8 cellular contexts compared by ENCODE assay signal in genomic region chr20:53591206-53591651, GRCh38. TPM values are rescaled to one million over a fixed set of nuclear protein-coding genes. Genes with fewer than 3 reads are reported as not detected.
DNase-seq lines count a peak whose midpoint lies in the region; ATAC-seq and TF ChIP-seq lines count a peak whose summit lies in the region.
"Not testable (repeated sequence)": the region's sequence is repeated elsewhere in the genome, so short reads cannot be mapped to it uniquely, and the experiment has no call there.

No MANE protein-coding gene starts in this region.

- CTCF ChIA-PET in activated CD4-positive, alpha-beta T cell treated with anti-CD3 and anti-CD28 coated beads for 36 hours (lab: Charles Lee), result interaction anchor here (1.3 kb wide), 1 partner anchor 12 kb away, joined by 4 read pairs; no protein-coding TSS in a partner anchor

- peaks cover 34% of the 10 kb centered on the region for H3K4me1 Mint-ChIP-seq in activated CD4-positive, alpha-beta T cell treated with anti-CD3 and anti-CD28 coated beads for 36 hours

- not testable (repeated sequence) for H3K9me3 Mint-ChIP-seq in activated CD4-positive, alpha-beta T cell treated with anti-CD3 and anti-CD28 coated beads for 36 hours (ENCODE audit: low read depth)

- TF ChIP-seq CTCF in GM12875 (IDR thresholded peaks at IDR 0.05; ENCODE audit: borderline replicate concordance, insufficient read depth, low read depth, low read length); brain microvascular endothelial cell (IDR thresholded peaks at IDR 0.05; ENCODE audit: low read depth, low read length, missing control alignments); fibroblast of pulmonary artery (IDR thresholded peaks at IDR 0.05; ENCODE audit: low read length, missing control alignments); uterus (IDR thresholded peaks at IDR 0.05): not testable (repeated sequence)

- H3K27ac Mint-ChIP-seq in activated CD4-positive, alpha-beta T cell treated with anti-CD3 and anti-CD28 coated beads for 36 hours, result peak overlapping the region; percentile 99

- peak overlapping the region; percentile 18 for H3K4me3 ChIP-seq in GM12875 (ENCODE audit: low read depth, low read length)
- H3K4me3 ChIP-seq in brain microvascular endothelial cell (ENCODE audit: low read depth, low read length), result peak overlapping the region; percentile 73
- H3K4me3 ChIP-seq in fibroblast of pulmonary artery (replicated peaks; ENCODE audit: low read depth, low read length), result peak overlapping the region; percentile 72
- H3K4me3 ChIP-seq in rectal smooth muscle tissue (ENCODE audit: low read length), result peak overlapping the region; percentile 44
- peak overlapping the region; percentile 0 to 85 for H3K4me3 ChIP-seq in uterus

- H3K27ac ChIP-seq in brain microvascular endothelial cell, result peak overlapping the region; percentile 39
- H3K27ac ChIP-seq in rectal smooth muscle tissue (ENCODE audit: low read depth, low read length), result peak overlapping the region; percentile 14
- H3K27ac ChIP-seq in uterus, result peak overlapping the region; percentile 97 to 100

- not testable (repeated sequence) for H3K36me3 ChIP-seq in brain microvascular endothelial cell (replicated peaks); rectal smooth muscle tissue (ENCODE audit: control insufficient read depth, insufficient read depth, low read length); uterus

- DNase-seq in NAMALWA (ENCODE audit: low spot score), result peak; percentile 59
- DNase-seq in activated CD4-positive, alpha-beta T cell treated with anti-CD3 and anti-CD28 coated beads for 36 hours; brain microvascular endothelial cell; fibroblast of pulmonary artery (ENCODE audit: low read depth); uterus: not testable (repeated sequence)
- peak; percentile 42 for DNase-seq in medulla oblongata (ENCODE audit: extremely low spot score)

- in situ Hi-C loops in brain microvascular endothelial cell (cut with HindIII; ENCODE audit: low pct_ligation_motif_present, low sequenced_read_pairs), result loop anchor here (25.0 kb wide), 1 partner anchor 296 kb away; no protein-coding TSS in a partner anchor

- H3K36me3 Mint-ChIP-seq in activated CD4-positive, alpha-beta T cell treated with anti-CD3 and anti-CD28 coated beads for 36 hours (ENCODE audit: low read depth), result peaks cover 11% of the 10 kb centered on the region

- intact Hi-C loops in activated CD4-positive, alpha-beta T cell treated with anti-CD3 and anti-CD28 coated beads for 36 hours (cut with DNase I, micrococcal nuclease), result loop anchor here in 1 of 2 experiments (5.0 kb wide), 1 partner anchor 161 kb away; no protein-coding TSS in a partner anchor
- intact Hi-C loops in uterus (cut with DNase I; ENCODE audit: low total_unique reads), result not testable (repeated sequence)

- H3K27me3 Mint-ChIP-seq in activated CD4-positive, alpha-beta T cell treated with anti-CD3 and anti-CD28 coated beads for 36 hours, result not testable (repeated sequence)

- TF ChIP-seq POLR2A in uterus (IDR thresholded peaks at IDR 0.05), result not testable (repeated sequence)

- not testable (repeated sequence) for H3K9me3 ChIP-seq in uterus

- peak overlapping the region; percentile 97 for H3K4me3 Mint-ChIP-seq in activated CD4-positive, alpha-beta T cell treated with anti-CD3 and anti-CD28 coated beads for 36 hours

- POLR2A ChIA-PET in activated CD4-positive, alpha-beta T cell treated with anti-CD3 and anti-CD28 coated beads for 36 hours (lab: Charles Lee), result interaction anchor here (0.7 kb wide), 1 partner anchor 12 kb away, joined by 3 read pairs; no protein-coding TSS in a partner anchor

- not testable (repeated sequence) for H3K27me3 ChIP-seq in brain microvascular endothelial cell (replicated peaks); rectal smooth muscle tissue (ENCODE audit: control insufficient read depth, insufficient read depth, low read length); uterus

- not testable (repeated sequence) for H3K4me1 ChIP-seq in rectal smooth muscle tissue (ENCODE audit: control insufficient read depth, insufficient read depth, low read length); uterus

- ATAC-seq in activated CD4-positive, alpha-beta T cell treated with anti-CD3 and anti-CD28 coated beads for 36 hours, result not testable (repeated sequence)

- not testable (repeated sequence) for H3K9ac ChIP-seq in rectal smooth muscle tissue (ENCODE audit: low read length)

RNA-seq across cellular contexts. Expression of gene ZNF217, which starts 2.4 kb away (rescaled TPM):
- 10 to 100 TPM; 41.5 to 45.6 TPM for total RNA-seq in activated CD4-positive, alpha-beta T cell treated with anti-CD3 and anti-CD28 coated beads for 36 hours
- total RNA-seq in uterus, result 10 to 100 TPM in 3 of 4 donors, 1 to 10 TPM in 1; 7.4 to 37.8 (median 18.4) TPM

Comparison
In these comparisons a context has a peak if more than half of its experiments do, and no peak if none do; other contexts are left out.
1. H3K4me3 ChIP-seq: peak in every context shown above with its lines; median percentile 73 in brain microvascular endothelial cell; 72 in fibroblast of pulmonary artery; 44 in rectal smooth muscle tissue; 42 in uterus; 18 in GM12875.
2. H3K27ac ChIP-seq: peak in every context shown above with its lines; median percentile 98 in uterus; 39 in brain microvascular endothelial cell; 14 in rectal smooth muscle tissue.